13 cellular contexts compared by ENCODE assay signal in the genomic region with DNA sequence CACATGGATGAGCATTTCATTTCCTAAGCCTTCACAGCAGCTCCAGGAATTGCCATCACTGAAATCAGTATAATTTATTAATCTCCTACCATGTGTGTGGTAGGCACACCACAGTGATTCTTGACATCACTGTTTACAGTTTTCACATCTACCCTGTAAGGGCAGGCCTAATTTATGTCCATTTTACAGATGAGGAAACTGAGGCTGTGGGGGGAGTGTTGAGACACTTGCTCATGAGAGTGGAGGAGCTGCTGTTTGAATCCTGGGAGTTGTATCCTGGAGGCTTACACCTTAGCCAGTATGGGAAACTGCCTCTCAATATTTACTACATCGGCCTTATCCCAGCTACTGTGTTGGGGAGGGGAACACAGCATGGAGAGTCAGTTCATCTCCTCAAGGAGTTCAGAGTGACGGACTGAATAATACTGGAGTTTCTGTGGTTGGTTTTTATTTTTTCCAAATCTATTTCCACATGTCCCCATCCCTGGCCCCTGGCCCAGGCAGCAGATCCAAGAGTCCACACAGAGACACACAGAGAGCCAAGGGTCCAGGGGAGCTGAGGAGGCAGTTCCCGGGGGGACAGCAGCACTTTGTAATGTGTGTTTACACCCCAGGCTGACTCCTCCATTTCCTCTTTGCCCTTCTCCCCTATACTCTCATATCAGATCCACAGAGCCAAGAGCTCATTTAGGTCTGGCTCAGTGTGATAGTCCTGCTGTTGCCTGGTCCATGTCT.
"Had no signal": no experiment of that assay in that cellular context is flagged by ENCODE, and none has a peak within 500 bp of the region (broad histone marks: within the 10 kb centered on the region; RNA-seq: fewer than 3 reads in every experiment).

No MANE protein-coding gene starts in this region.

- H3K4me1 ChIP-seq: parathyroid adenoma, SJSA1 had no signal

- H3K27ac ChIP-seq: esophagus muscularis mucosa, parathyroid adenoma, SJSA1, upper lobe of right lung had no signal

- H3K36me3 ChIP-seq: esophagus muscularis mucosa, SJSA1, upper lobe of right lung had no signal

- DNase-seq: activated CD4-positive, alpha-beta T cell treated with anti-CD3 and anti-CD28 coated beads, Interleukin-2, amount 10 ng/mL, durations not matched to agents 7 days and 5 days; activated CD8-positive, alpha-beta memory T cell treated with anti-CD3 and anti-CD28 coated beads, Interleukin-2, amount 50 U/mL, for 48 hours; activated naive CD4-positive, alpha-beta T cell treated with anti-CD3 and anti-CD28 coated beads, Interleukin-2, amount 10 ng/mL, durations not matched to agents 7 days and 5 days; glutamatergic neuron; immature natural killer cell; mucosa of descending colon; naive thymus-derived CD4-positive, alpha-beta T cell; T-helper 2 cell; upper lobe of right lung had no signal

- H3K9me3 ChIP-seq: esophagus muscularis mucosa, mucosa of descending colon, SJSA1, upper lobe of right lung had no signal

- H3K4me3 ChIP-seq: esophagus muscularis mucosa, mucosa of descending colon, SJSA1, smooth muscle cell, upper lobe of right lung had no signal

- ATAC-seq: mucosa of descending colon; naive thymus-derived CD4-positive, alpha-beta T cell; upper lobe of right lung had no signal

- H3K27me3 ChIP-seq: esophagus muscularis mucosa, SJSA1, upper lobe of right lung had no signal
